In genomic region chr16:4032768-4033167, GRCh38 we compare ENCODE assay signal across 9 cellular contexts.
DNase-seq lines count a peak whose midpoint lies in the region; ATAC-seq and TF ChIP-seq lines count a peak whose summit lies in the region.
"Had no signal": no experiment of that assay in that cellular context is flagged by ENCODE, and none has a peak within 500 bp of the region (broad histone marks: within the 10 kb centered on the region; RNA-seq: fewer than 3 reads in every experiment).

No MANE protein-coding gene starts in this region.

- no peaks in the 10 kb centered on the region for H3K4me1 Mint-ChIP-seq in activated CD4-positive, alpha-beta memory T cell treated with anti-CD3 and anti-CD28 coated beads for 36 hours (ENCODE audit: low read depth)
- H3K4me1 Mint-ChIP-seq in activated CD4-positive, alpha-beta memory T cell treated with anti-CD3 and anti-CD28 coated beads, Interleukin-2, amount 10 ng/mL, durations not matched to agents 7 days and 5 days, result peaks cover 4% of the 10 kb centered on the region
- H3K4me1 Mint-ChIP-seq in stimulated activated effector memory CD8-positive, alpha-beta T cell treated with anti-CD3 and anti-CD28 coated beads, Interleukin-12 subunit alpha, Interleukin-12 subunit beta, amount 100 ng/mL, for 72 hours, result peaks cover 27% of the 10 kb centered on the region

- H3K9me3 Mint-ChIP-seq in activated CD4-positive, alpha-beta memory T cell treated with anti-CD3 and anti-CD28 coated beads for 36 hours, result no peaks in the 10 kb centered on the region
- H3K9me3 Mint-ChIP-seq in activated CD4-positive, alpha-beta memory T cell treated with anti-CD3 and anti-CD28 coated beads, Interleukin-2, amount 10 ng/mL, durations not matched to agents 7 days and 5 days, result no peaks in the 10 kb centered on the region
- no peaks in the 10 kb centered on the region for H3K9me3 Mint-ChIP-seq in stimulated activated effector memory CD8-positive, alpha-beta T cell treated with anti-CD3 and anti-CD28 coated beads, Interleukin-12 subunit alpha, Interleukin-12 subunit beta, amount 100 ng/mL, for 72 hours

- CTCF ChIA-PET in activated CD4-positive, alpha-beta memory T cell treated with anti-CD3 and anti-CD28 coated beads for 36 hours (lab: Charles Lee), result no interaction called here
- CTCF ChIA-PET in activated CD4-positive, alpha-beta memory T cell treated with anti-CD3 and anti-CD28 coated beads, Interleukin-2, amount 10 ng/mL, durations not matched to agents 7 days and 5 days (lab: Charles Lee), result interaction anchor here (1.4 kb wide), 1 partner anchor 221 kb away, joined by 5 read pairs; no protein-coding TSS in a partner anchor

- ATAC-seq in RWPE2 (ENCODE audit: low read depth) (peak; percentile 61), left cardiac atrium (peak; percentile 47 to 63)
- peak; percentile 64 for ATAC-seq in stimulated activated effector memory CD8-positive, alpha-beta T cell treated with anti-CD3 and anti-CD28 coated beads, Interleukin-12 subunit alpha, Interleukin-12 subunit beta, amount 100 ng/mL, for 72 hours

- H3K4me3 ChIP-seq in RWPE2 (ENCODE audit: severe bottlenecking), result no peak overlapping the region

- no peaks in the 10 kb centered on the region for H3K4me1 ChIP-seq in RWPE2 (ENCODE audit: insufficient read depth, poor library complexity, severe bottlenecking)

- H3K36me3 Mint-ChIP-seq in activated CD4-positive, alpha-beta memory T cell treated with anti-CD3 and anti-CD28 coated beads for 36 hours, result no peaks in the 10 kb centered on the region
- H3K36me3 Mint-ChIP-seq in activated CD4-positive, alpha-beta memory T cell treated with anti-CD3 and anti-CD28 coated beads, Interleukin-2, amount 10 ng/mL, durations not matched to agents 7 days and 5 days (ENCODE audit: low read depth), result no peaks in the 10 kb centered on the region
- H3K36me3 Mint-ChIP-seq in stimulated activated effector memory CD8-positive, alpha-beta T cell treated with anti-CD3 and anti-CD28 coated beads, Interleukin-12 subunit alpha, Interleukin-12 subunit beta, amount 100 ng/mL, for 72 hours, result peaks cover 5% of the 10 kb centered on the region

- no peaks in the 10 kb centered on the region for H3K36me3 ChIP-seq in RWPE2 (ENCODE audit: low read depth)

- H3K27ac Mint-ChIP-seq in activated CD4-positive, alpha-beta memory T cell treated with anti-CD3 and anti-CD28 coated beads for 36 hours, result no peak overlapping the region
- no peak overlapping the region for H3K27ac Mint-ChIP-seq in activated CD4-positive, alpha-beta memory T cell treated with anti-CD3 and anti-CD28 coated beads, Interleukin-2, amount 10 ng/mL, durations not matched to agents 7 days and 5 days
- no peak overlapping the region for H3K27ac Mint-ChIP-seq in stimulated activated effector memory CD8-positive, alpha-beta T cell treated with anti-CD3 and anti-CD28 coated beads, Interleukin-12 subunit alpha, Interleukin-12 subunit beta, amount 100 ng/mL, for 72 hours

- no peak for TF ChIP-seq CTCF in RWPE2 (IDR thresholded peaks at IDR 0.05; ENCODE audit: poor library complexity, severe bottlenecking)

- POLR2A ChIA-PET in activated CD4-positive, alpha-beta memory T cell treated with anti-CD3 and anti-CD28 coated beads for 36 hours (lab: Charles Lee), result interaction anchor here (0.7 kb wide), 1 partner anchor 12 kb away, joined by 3 read pairs; no protein-coding TSS in a partner anchor
- POLR2A ChIA-PET in activated CD4-positive, alpha-beta memory T cell treated with anti-CD3 and anti-CD28 coated beads, Interleukin-2, amount 10 ng/mL, durations not matched to agents 7 days and 5 days (lab: Charles Lee), result no interaction called here

- peak; percentile 24 for DNase-seq in activated CD4-positive, alpha-beta memory T cell treated with anti-CD3 and anti-CD28 coated beads for 36 hours
- no peak for DNase-seq in activated CD4-positive, alpha-beta memory T cell treated with anti-CD3 and anti-CD28 coated beads, Interleukin-2, amount 10 ng/mL, durations not matched to agents 7 days and 5 days
- DNase-seq in RWPE2 (ENCODE audit: low spot score) (no peak), left cardiac atrium (peak; percentile 41), NCI-H2227 (lab: John Stamatoyannopoulos, UW; ENCODE audit: unreplicated experiment) (no peak), foreskin melanocyte (no peak)
- DNase-seq in stimulated activated effector memory CD8-positive, alpha-beta T cell treated with anti-CD3 and anti-CD28 coated beads, Interleukin-12 subunit alpha, Interleukin-12 subunit beta, amount 100 ng/mL, for 72 hours (ENCODE audit: low spot score in 2 of 2), result peak in 1 of 2 donors; percentile 50
- DNase-seq in activated effector memory CD4-positive, alpha-beta T cell treated with Interleukin-2 at 50 U/mL for 16 hours, result no peak
- DNase-seq: NCI-H1417 treated with DMSO at 0.1 percent for 48 hours had no signal

- H3K27me3 ChIP-seq in RWPE2 (ENCODE audit: insufficient read depth, poor library complexity, severe bottlenecking), result no peaks in the 10 kb centered on the region

- H3K27ac ChIP-seq in RWPE2 (ENCODE audit: poor library complexity, severe bottlenecking), result no peak overlapping the region

- intact Hi-C loops in activated CD4-positive, alpha-beta memory T cell treated with anti-CD3 and anti-CD28 coated beads for 36 hours (cut with micrococcal nuclease), result no loop called here
- intact Hi-C loops in left cardiac atrium (cut with DNase I), result no loop called here

- no peak overlapping the region for H3K4me3 Mint-ChIP-seq in activated CD4-positive, alpha-beta memory T cell treated with anti-CD3 and anti-CD28 coated beads for 36 hours
- H3K4me3 Mint-ChIP-seq in activated CD4-positive, alpha-beta memory T cell treated with anti-CD3 and anti-CD28 coated beads, Interleukin-2, amount 10 ng/mL, durations not matched to agents 7 days and 5 days, result no peak overlapping the region
- peak overlapping the region; percentile 4 for H3K4me3 Mint-ChIP-seq in stimulated activated effector memory CD8-positive, alpha-beta T cell treated with anti-CD3 and anti-CD28 coated beads, Interleukin-12 subunit alpha, Interleukin-12 subunit beta, amount 100 ng/mL, for 72 hours

- H3K27me3 Mint-ChIP-seq in activated CD4-positive, alpha-beta memory T cell treated with anti-CD3 and anti-CD28 coated beads for 36 hours, result no peaks in the 10 kb centered on the region
- H3K27me3 Mint-ChIP-seq in activated CD4-positive, alpha-beta memory T cell treated with anti-CD3 and anti-CD28 coated beads, Interleukin-2, amount 10 ng/mL, durations not matched to agents 7 days and 5 days, result no peaks in the 10 kb centered on the region

- H3K9me3 ChIP-seq in RWPE2 (ENCODE audit: severe bottlenecking), result no peaks in the 10 kb centered on the region

Comparison
In these comparisons a context has a peak if more than half of its experiments do, and no peak if none do; other contexts are left out.
1. DNase-seq: peak in activated CD4-positive, alpha-beta memory T cell treated with anti-CD3 and anti-CD28 coated beads for 36 hours (single experiment) and left cardiac atrium (single experiment); none in activated CD4-positive, alpha-beta memory T cell treated with anti-CD3 and anti-CD28 coated beads, Interleukin-2, amount 10 ng/mL, durations not matched to agents 7 days and 5 days (single experiment), RWPE2 (single experiment), NCI-H2227 (single experiment), activated effector memory CD4-positive, alpha-beta T cell treated with Interleukin-2 at 50 U/mL for 16 hours (single experiment) and foreskin melanocyte (single experiment).
2. Peak in every context shown above with its lines, with median percentiles within 50 percentile points of each other: ATAC-seq.